ENCODE assay signal across 26 cellular contexts in genomic region chr10:5068274-5069017, GRCh38.
"Had no signal": no experiment of that assay in that cellular context is flagged by ENCODE, and none has a peak within 500 bp of the region (broad histone marks: within the 10 kb centered on the region; RNA-seq: fewer than 3 reads in every experiment).

No MANE protein-coding gene starts in this region.

- DNase-seq: activated CD4-positive, alpha-beta memory T cell treated with anti-CD3 and anti-CD28 coated beads for 36 hours; activated CD4-positive, alpha-beta T cell treated with anti-CD3 and anti-CD28 coated beads for 4 hours; activated CD4-positive, alpha-beta T cell treated with anti-CD3 and anti-CD28 coated beads, Interleukin-2, amount 50 U/mL, for 1 hour; activated CD8-positive, alpha-beta memory T cell treated with anti-CD3 and anti-CD28 coated beads, Interleukin-2, amount 50 U/mL, for 4 hours; activated gamma-delta T cell treated with Interleukin-2 at 50 U/mL for 16 hours; activated naive CD4-positive, alpha-beta T cell treated with anti-CD3 and anti-CD28 coated beads for 36 hours; activated T-cell treated with anti-CD3 and anti-CD28 coated beads for 4 hours; activated T-cell treated with anti-CD3 and anti-CD28 coated beads, Interleukin-2, amount 50 U/mL, for 4 hours; anterior cingulate cortex; caudate nucleus; NCI-H1105; NCI-H1417 treated with DMSO at 0.1 percent for 48 hours; NCI-H187 treated with DMSO at 0.1 percent for 48 hours; NCI-H2081; NCI-H2171 treated with DMSO at 0.1 percent for 48 hours; NCI-H226; NCI-H446 treated with DMSO at 0.1 percent for 48 hours; NCI-H524; SHP77; SJCRH30 had no signal

- H3K36me3 ChIP-seq: SJCRH30 had no signal

- H3K27ac ChIP-seq: SJCRH30, SK-N-MC had no signal

- ATAC-seq: activated CD4-positive, CD25-positive, alpha-beta regulatory T cell treated with anti-CD3 and anti-CD28 coated beads, Interleukin-2, amount 50 U/mL, for 24 hours; activated naive CD4-positive, alpha-beta T cell treated with anti-CD3 and anti-CD28 coated beads, Interleukin-2, amount 50 U/mL, for 72 hours; activated T-cell treated with anti-CD3 and anti-CD28 coated beads, Interleukin-2, amount 50 U/mL, for 4 hours; Panc1 had no signal

- H3K27me3 ChIP-seq: SJCRH30 had no signal

- FAIRE-seq: bronchial epithelial cell, TTC549 had no signal

- H3K4me3 ChIP-seq: SJCRH30, SK-N-MC had no signal
